1 cellular context compared by ENCODE assay signal in genomic region chr20:6580486-6580885, GRCh38.
TF ChIP-seq lines count a peak whose summit lies in the region.

No MANE protein-coding gene starts in this region.

TF ChIP-seq in H1, 55 proteins besides CTCF, POLR2A, EP300 and RAD21 (continued from another document):
- TF ChIP-seq CTBP2 (IDR thresholded peaks at IDR 0.05; ENCODE audit: borderline replicate concordance, insufficient read depth, insufficient read length, low read length): no peak
- no peak for TF ChIP-seq CHD7 (IDR thresholded peaks at IDR 0.05; ENCODE audit: insufficient replicate concordance, low read length)
- TF ChIP-seq TAF7 (optimal IDR thresholded peaks at IDR 0.05; ENCODE audit: borderline replicate concordance, low read depth, low read length): no peak
